In genomic region chr1:65804584-65804983, GRCh38 we compare ENCODE assay signal across 22 cellular contexts.
"Had no signal": no experiment of that assay in that cellular context is flagged by ENCODE, and none has a peak within 500 bp of the region (broad histone marks: within the 10 kb centered on the region; RNA-seq: fewer than 3 reads in every experiment).

No MANE protein-coding gene starts in this region.

- FAIRE-seq: frontal cortex, islet of Langerhans had no signal

- H3K9me3 ChIP-seq: heart right ventricle, mucosa of descending colon, right atrium auricular region, sigmoid colon, testis, tibial nerve, upper lobe of right lung, vagina had no signal

- H3K27me3 ChIP-seq: right atrium auricular region, sigmoid colon, testis, tibial nerve, upper lobe of right lung, vagina had no signal

- H3K4me1 ChIP-seq: heart right ventricle, right atrium auricular region, sigmoid colon, testis, tibial nerve, upper lobe of right lung, vagina had no signal

- H3K4me3 ChIP-seq: dorsolateral prefrontal cortex, heart right ventricle, mucosa of descending colon, right atrium auricular region, sigmoid colon, skin epidermis, testis, tibial nerve, upper lobe of right lung, vagina had no signal

- H3K27ac ChIP-seq: dorsolateral prefrontal cortex, heart right ventricle, right atrium auricular region, sigmoid colon, skin epidermis, testis, tibial nerve, upper lobe of right lung, vagina had no signal

- H3K36me3 ChIP-seq: heart right ventricle, right atrium auricular region, sigmoid colon, tibial nerve, upper lobe of right lung, vagina had no signal

- DNase-seq: dorsolateral prefrontal cortex; effector CD8-positive, alpha-beta T cell; heart right ventricle; hypothalamus; kidney glomerular epithelial cell; mucosa of descending colon; naive thymus-derived CD8-positive, alpha-beta T cell; posterior cingulate gyrus; sigmoid colon; stimulated activated CD4-positive, alpha-beta T cell treated with anti-CD3 and anti-CD28 coated beads, Interleukin-2, amount 100 ng/mL, for 24 hours; stimulated activated CD4-positive, alpha-beta T cell treated with anti-CD3 and anti-CD28 coated beads, Interleukin-4, amount 100 ng/mL, for 4 hours; stimulated activated naive B cell treated with anti-CD40 and anti-IgM and Interleukin-4, amounts not matched to agents 10 μg/mL and 1 μg/mL and 100 μg/mL, for 72 hours; stimulated activated naive CD8-positive, alpha-beta T cell treated with anti-CD3 and anti-CD28 coated beads, Interleukin-15, amount 100 ng/mL, for 72 hours; testis; upper lobe of right lung had no signal

- ATAC-seq: heart right ventricle; left lobe of liver; mucosa of descending colon; naive thymus-derived CD8-positive, alpha-beta T cell; stimulated activated naive B cell treated with anti-CD40 and anti-IgM and Interleukin-4, amounts not matched to agents 10 μg/mL and 1 μg/mL and 100 μg/mL, for 72 hours; stimulated activated naive CD8-positive, alpha-beta T cell treated with anti-CD3 and anti-CD28 coated beads, Interleukin-15, amount 100 ng/mL, for 72 hours; upper lobe of right lung had no signal
